8 cellular contexts compared by ENCODE assay signal in genomic region chr19:24033308-24033961, GRCh38. TPM values are rescaled to one million over a fixed set of nuclear protein-coding genes. Genes with fewer than 3 reads are reported as not detected.
DNase-seq lines count a peak whose midpoint lies in the region; ATAC-seq and TF ChIP-seq lines count a peak whose summit lies in the region.

No MANE protein-coding gene starts in this region.

- peak overlapping the region; percentile 97 for H3K9ac ChIP-seq in DND-41 (ENCODE audit: low read depth, low read length)
- H3K9ac ChIP-seq in neural progenitor cell: peak overlapping the region; percentile 93
- peak overlapping the region; percentile 98 for H3K9ac ChIP-seq in stomach smooth muscle (ENCODE audit: low read length in 2 of 2)

- H3K4me3 Mint-ChIP-seq in neural progenitor cell: peak overlapping the region; percentile 99

- H2AFZ ChIP-seq in DND-41 (ENCODE audit: low read depth, low read length): peak overlapping the region; percentile 97
- H2AFZ ChIP-seq in neural progenitor cell (replicated peaks): peak overlapping the region; percentile 89

- H3K4me3 ChIP-seq in DND-41 (ENCODE audit: low read depth in 1 of 2, low read length in 2 of 2) (peak overlapping the region; percentile 97 to 99; a peak in 3 of 4 replicates), neural progenitor cell (peak overlapping the region; percentile 92), stomach smooth muscle (ENCODE audit: low read length in 2 of 2) (peak overlapping the region; percentile 94 to 95)

- peak overlapping the region; percentile 99 for H3K27ac ChIP-seq in DND-41 (ENCODE audit: low read length)
- peak overlapping the region; percentile 71 for H3K27ac ChIP-seq in foreskin keratinocyte
- peak overlapping the region; percentile 97 for H3K27ac ChIP-seq in neural progenitor cell
- peak overlapping the region; percentile 92 for H3K27ac ChIP-seq in stomach smooth muscle (ENCODE audit: low read length)

- peaks cover 7% of the 10 kb centered on the region for H3K4me1 Mint-ChIP-seq in neural progenitor cell

- TF ChIP-seq CTCF in DND-41 (IDR thresholded peaks at IDR 0.05; ENCODE audit: borderline replicate concordance, extremely low read depth, low read length, poor library complexity, severe bottlenecking) (peak; percentile 21), foreskin keratinocyte (conservative IDR thresholded peaks at IDR 0.05) (peak; percentile 40), neural progenitor cell (IDR thresholded peaks at IDR 0.05) (peak; percentile 26)

- H3K36me3 Mint-ChIP-seq in neural progenitor cell: peaks cover 38% of the 10 kb centered on the region

- peaks cover 5% of the 10 kb centered on the region; the same call in 1 of the 2 replicates for H4K20me1 ChIP-seq in DND-41 (ENCODE audit: insufficient read depth, low read length)
- peaks cover 39% of the 10 kb centered on the region for H4K20me1 ChIP-seq in neural progenitor cell (ENCODE audit: low read depth)

- peaks cover 11% of the 10 kb centered on the region for H3K27me3 Mint-ChIP-seq in neural progenitor cell (ENCODE audit: insufficient read depth, low read depth)

- DNase-seq in DND-41 (peak; percentile 93), KG1 (lab: John Stamatoyannopoulos, UW) (peak; percentile 85), activated gamma-delta T cell treated with Interleukin-2 at 50 U/mL for 16 hours (peak; percentile 75), foreskin keratinocyte (peak; percentile 77 to 89), neural progenitor cell (ENCODE audit: low spot score) (peak; percentile 95)

- H3K9me3 Mint-ChIP-seq in neural progenitor cell: peaks cover 42% of the 10 kb centered on the region

- H3K27me3 ChIP-seq in DND-41 (ENCODE audit: insufficient read depth, low read length, poor library complexity): no peaks in the 10 kb centered on the region
- H3K27me3 ChIP-seq in foreskin keratinocyte: no peaks in the 10 kb centered on the region
- no peaks in the 10 kb centered on the region for H3K27me3 ChIP-seq in neural progenitor cell
- no peaks in the 10 kb centered on the region for H3K27me3 ChIP-seq in stomach smooth muscle (ENCODE audit: control insufficient read depth in 1 of 2, insufficient read depth in 2 of 2, low read length in 2 of 2)

- peaks cover 29% of the 10 kb centered on the region for H3K36me3 ChIP-seq in DND-41 (ENCODE audit: insufficient read depth, low read length)
- peaks cover 5% of the 10 kb centered on the region for H3K36me3 ChIP-seq in neural progenitor cell
- H3K36me3 ChIP-seq in stomach smooth muscle (ENCODE audit: control insufficient read depth in 2 of 2, insufficient read depth in 2 of 2, low read length in 2 of 2): peaks cover 7 to 8% of the 10 kb centered on the region in 2 donors

- peak; percentile 97 for ATAC-seq in DND-41 (ENCODE audit: insufficient read depth, low read depth)
- peak; percentile 97 for ATAC-seq in GM21737 (IDR thresholded peaks at IDR 0.05; ENCODE audit: unreplicated experiment)
- peak; percentile 96 for ATAC-seq in foreskin keratinocyte

- H3K79me2 ChIP-seq in DND-41 (ENCODE audit: insufficient read depth, low read length) (peaks cover 52% of the 10 kb centered on the region), neural progenitor cell (ENCODE audit: low read depth) (peaks cover 49% of the 10 kb centered on the region)

- peaks cover 11% of the 10 kb centered on the region for H3F3A ChIP-seq in neural progenitor cell (ENCODE audit: low read depth)

- peak; percentile 71 for TF ChIP-seq POLR2A in Raji (IDR thresholded peaks at IDR 0.05; ENCODE audit: insufficient read depth, low read depth, low read length)

- no peaks in the 10 kb centered on the region for H3K9me3 ChIP-seq in DND-41 (ENCODE audit: insufficient read depth, low read length, severe bottlenecking)
- H3K9me3 ChIP-seq in neural progenitor cell (ENCODE audit: low read depth): no peaks in the 10 kb centered on the region
- H3K9me3 ChIP-seq in stomach smooth muscle (ENCODE audit: control insufficient read depth in 2 of 2, low read length in 2 of 2): no peaks in the 10 kb centered on the region

- peak overlapping the region; percentile 84 for H3K4me2 ChIP-seq in DND-41 (ENCODE audit: insufficient read depth, low read length)
- H3K4me2 ChIP-seq in neural progenitor cell: peak overlapping the region; percentile 91

- peak overlapping the region; percentile 100 for H3K27ac Mint-ChIP-seq in neural progenitor cell

- peaks cover 43% of the 10 kb centered on the region for H3K4me1 ChIP-seq in DND-41 (ENCODE audit: insufficient read depth, low read length)
- peaks cover 9% of the 10 kb centered on the region for H3K4me1 ChIP-seq in foreskin keratinocyte
- H3K4me1 ChIP-seq in neural progenitor cell: peaks cover 18% of the 10 kb centered on the region
- H3K4me1 ChIP-seq in stomach smooth muscle (ENCODE audit: control insufficient read depth, insufficient read depth, low read length): peaks cover 14% of the 10 kb centered on the region

RNA-seq across cellular contexts. Expression of gene ZNF254, which starts 53.6 kb away (rescaled TPM):
- total RNA-seq in foreskin keratinocyte (6.0 and 6.9 TPM in 2 replicates), neural progenitor cell (ENCODE audit: low replicate concordance) (51.9 and 85.5 TPM in 2 replicates)
- 1.3 and 1.6 TPM in 2 replicates for polyA plus RNA-seq in foreskin keratinocyte

Comparison
In these comparisons a context has a peak if more than half of its experiments do, and no peak if none do; other contexts are left out.
1. Peak in every context shown above with its lines: DNase-seq, ATAC-seq, H3K4me3 ChIP-seq and H3K27ac ChIP-seq.